19 cellular contexts compared by ENCODE assay signal in genomic region chr9:129185991-129186390, GRCh38. TPM values are rescaled to one million over a fixed set of nuclear protein-coding genes. Genes with fewer than 3 reads are reported as not detected.
A peak's percentile ranks its signal among the peaks of the same experiment; 100 is the strongest.
DNase-seq lines count a peak whose midpoint lies in the region; ATAC-seq, FAIRE-seq and TF ChIP-seq lines count a peak whose summit lies in the region.
"Had no signal": no experiment of that assay in that cellular context is flagged by ENCODE, and none has a peak within 500 bp of the region (broad histone marks: within the 10 kb centered on the region; RNA-seq: fewer than 3 reads in every experiment).

No MANE protein-coding gene starts in this region.

- no peak for TF ChIP-seq CTCF in A549 (IDR thresholded peaks at IDR 0.05)

- H3K4me3 ChIP-seq in A549: no peak overlapping the region

- 63% methylated on average over 10 of the region's 10 CpGs for WGBS in A549 (ENCODE audit: missing lambda C conversion rate)

- TF ChIP-seq POLR2A in A549 (IDR thresholded peaks at IDR 0.05; ENCODE audit: low read length) (no peak), GM18505 (IDR thresholded peaks at IDR 0.05; ENCODE audit: borderline replicate concordance, extremely low read depth, insufficient read depth, insufficient read length) (no peak)

- H3K27ac Mint-ChIP-seq in effector memory CD8-positive, alpha-beta T cell: no peak overlapping the region

- peaks cover 45% of the 10 kb centered on the region for H3K4me1 ChIP-seq in A549
- H3K4me1 ChIP-seq: parathyroid adenoma had no signal

- H3K4me1 Mint-ChIP-seq in effector memory CD8-positive, alpha-beta T cell (ENCODE audit: low read depth in 2 of 2): peaks cover 3 to 7% of the 10 kb centered on the region in 2 donors

- TF ChIP-seq EP300 in A549 (IDR thresholded peaks at IDR 0.05): no peak

- peaks cover 4% of the 10 kb centered on the region for H3K36me3 Mint-ChIP-seq in effector memory CD8-positive, alpha-beta T cell (ENCODE audit: insufficient read depth)

- peaks cover 8% of the 10 kb centered on the region for H3K9me3 ChIP-seq in A549

- POLR2A ChIA-PET in A549 (lab: Yijun Ruan, JAX) (no interaction called here), HEK293T (lab: Yijun Ruan, JAX) (interaction anchor here (1.4 kb wide), 1 partner anchor 8 kb away, joined by 3 read pairs; no protein-coding TSS in a partner anchor)

- 0 out of 3 replicates have a peak overlapping the region, but pooled peaks have one; percentile 5 for H3K4me2 ChIP-seq in A549

- no peaks in the 10 kb centered on the region for H3K9me3 Mint-ChIP-seq in effector memory CD8-positive, alpha-beta T cell

- H3K4me3 Mint-ChIP-seq in effector memory CD8-positive, alpha-beta T cell: no peak overlapping the region

- CTCF ChIA-PET in A549 (lab: Yijun Ruan, JAX): no interaction called here
- CTCF ChIA-PET in HEK293T (lab: Yijun Ruan, JAX): no interaction called here

- DNase-seq in activated CD4-positive, CD25-positive, alpha-beta regulatory T cell treated with anti-CD3 and anti-CD28 coated beads, Interleukin-2, amount 50 U/mL, for 72 hours: no peak
- DNase-seq in A549 (ENCODE audit: low read depth in 1 of 2, low spot score in 1 of 2): no peak
- DNase-seq in RCC 7860 (ENCODE audit: low spot score): peak; percentile 37
- DNase-seq in effector memory CD8-positive, alpha-beta T cell: no peak
- no peak for DNase-seq in HEK293T (ENCODE audit: extremely low spot score)
- DNase-seq: amniotic stem cell, DMS153, foreskin fibroblast, MV-4-11, NCI-H69 had no signal

- FAIRE-seq in A549 (lab: Jason Lieb, UNC) (no peak), RCC 7860 (lab: Jason Lieb, UNC) (no peak)
- FAIRE-seq: A204.1, endometrium, GM19239 had no signal

- no peak for TF ChIP-seq RAD21 in A549 (conservative IDR thresholded peaks at IDR 0.05 in 1 of 2, IDR thresholded peaks at IDR 0.05 in 1 of 2)

- ATAC-seq in activated CD4-positive, CD25-positive, alpha-beta regulatory T cell treated with anti-CD3 and anti-CD28 coated beads, Interleukin-2, amount 50 U/mL, for 24 hours: peak; percentile 68 to 78
- ATAC-seq in A549: no peak
- peak; percentile 54 for ATAC-seq in effector memory CD8-positive, alpha-beta T cell (replicated peaks)
- ATAC-seq in HG02840 (IDR thresholded peaks at IDR 0.05; ENCODE audit: low FRiP score, unreplicated experiment): no peak
- ATAC-seq in GM18505 (IDR thresholded peaks at IDR 0.05; ENCODE audit: unreplicated experiment): no peak
- ATAC-seq: Panc1 had no signal

- H3K27me3 Mint-ChIP-seq in effector memory CD8-positive, alpha-beta T cell: no peaks in the 10 kb centered on the region

- peak overlapping the region in 1 of 2 experiments; percentile 61; a peak in 2 of 6 replicates for H3K27ac ChIP-seq in A549
- H3K27ac ChIP-seq: C4-2B, parathyroid adenoma had no signal

TF ChIP-seq in A549, 52 proteins besides CTCF, POLR2A, EP300 and RAD21:
- TF ChIP-seq FOSL2 (IDR thresholded peaks at IDR 0.05): no peak
- peak; percentile 30; the same call in 1 of the 2 replicates for TF ChIP-seq FOSL2 (CRISPR knock-in tag; IDR thresholded peaks at IDR 0.05)
- TF ChIP-seq MAX (IDR thresholded peaks at IDR 0.05): 0 out of 2 replicates have a peak, but pooled peaks have one; percentile 10
- TF ChIP-seq RNF2 (IDR thresholded peaks at IDR 0.05; ENCODE audit: borderline replicate concordance, low read depth): no peak
TF ChIP-seq in A549: peak in this region for 2.

TF ChIP-seq in HEK293T, 16 proteins besides CTCF, POLR2A, EP300 and RAD21:
- TF ChIP-seq TARDBP (IDR thresholded peaks at IDR 0.05) (no peak), LEF1 (IDR thresholded peaks at IDR 0.05; ENCODE audit: borderline replicate concordance) (no peak), FOXK2 (IDR thresholded peaks at IDR 0.05) (no peak), ELF4 (IDR thresholded peaks at IDR 0.05) (no peak), CTBP1 (IDR thresholded peaks at IDR 0.05; ENCODE audit: borderline replicate concordance) (no peak), SUZ12 (IDR thresholded peaks at IDR 0.05) (no peak), FOXM1 (IDR thresholded peaks at IDR 0.05; ENCODE audit: borderline replicate concordance) (no peak)

RNA-seq across cellular contexts. Expression of gene IER5L, which starts 7.9 kb away (rescaled TPM):
- 16.8 and 25.1 TPM in 2 replicates for polyA plus RNA-seq in A549 (2011; rRNA removed)
- 51.4 and 90.0 TPM in 2 replicates for polyA plus RNA-seq in A549 (2012; cell fraction: cytosol; rRNA removed)
- polyA plus RNA-seq in A549 (2012; cell fraction: nucleus; rRNA removed): 63.3 and 123 TPM in 2 replicates
- polyA plus RNA-seq in A549 (2017; fragmentation: RNase III; extraction: RNeasy Plus Mini Kit Qiagen cat#74134 plus additional on column Dnase treatment): 47.9 to 67.5 TPM (median 54.9 TPM) in 3 replicates
- 18.1 and 21.3 TPM in 2 replicates for polyA minus RNA-seq in A549 (2011; rRNA and poly(A)+ RNA removed)

Comparison
In these comparisons a context has a peak if more than half of its experiments do, and no peak if none do; other contexts are left out.
1. ATAC-seq: peak in activated CD4-positive, CD25-positive, alpha-beta regulatory T cell treated with anti-CD3 and anti-CD28 coated beads, Interleukin-2, amount 50 U/mL, for 24 hours (2 of 2) and effector memory CD8-positive, alpha-beta T cell (single experiment); none in A549 (0 of 2), HG02840 (single experiment) and GM18505 (single experiment).